ENCODE assay signal across 16 cellular contexts in genomic region chr2:171147081-171147480, GRCh38. TPM values are rescaled to one million over a fixed set of nuclear protein-coding genes. Genes with fewer than 3 reads are reported as not detected.
DNase-seq lines count a peak whose midpoint lies in the region; ATAC-seq and TF ChIP-seq lines count a peak whose summit lies in the region.
"Had no signal": no experiment of that assay in that cellular context is flagged by ENCODE, and none has a peak within 500 bp of the region (broad histone marks: within the 10 kb centered on the region; RNA-seq: fewer than 3 reads in every experiment).

No MANE protein-coding gene starts in this region.

- BruUV-seq in OCI-LY7 (replicated peaks; lab: Mats Ljungman, UMichigan), result no TSS peak

- peaks cover 100% of the 10 kb centered on the region for H3K79me2 ChIP-seq in OCI-LY7 (ENCODE audit: insufficient read depth, low read depth, low read length)

- H3K9me3 Mint-ChIP-seq in CD4-positive, CD25-positive, alpha-beta regulatory T cell, result no peaks in the 10 kb centered on the region
- no peaks in the 10 kb centered on the region for H3K9me3 Mint-ChIP-seq in natural killer cell
- H3K9me3 Mint-ChIP-seq: activated naive CD8-positive, alpha-beta T cell treated with anti-CD3 and anti-CD28 coated beads, Interleukin-2, amount 50 U/mL, for 24 hours had no signal

- no peak overlapping the region for H2AFZ ChIP-seq in OCI-LY7 (ENCODE audit: low read length)

- peaks cover 32% of the 10 kb centered on the region for H4K20me1 ChIP-seq in OCI-LY7 (ENCODE audit: insufficient read depth, low read length)

- H3K9me3 ChIP-seq in CD4-positive, CD25-positive, alpha-beta regulatory T cell (ENCODE audit: control insufficient read depth in 2 of 2, low read length in 2 of 2), result no peaks in the 10 kb centered on the region
- H3K9me3 ChIP-seq in OCI-LY7 (ENCODE audit: low read length), result no peaks in the 10 kb centered on the region; the same call in 1 of the 2 replicates
- H3K9me3 ChIP-seq in effector memory CD4-positive, alpha-beta T cell (ENCODE audit: control insufficient read depth, low read length), result no peaks in the 10 kb centered on the region

- H3K4me1 Mint-ChIP-seq in CD4-positive, CD25-positive, alpha-beta regulatory T cell, result peaks cover 55 to 90% (median 75%) of the 10 kb centered on the region in 4 donors
- H3K4me1 Mint-ChIP-seq in natural killer cell, result peaks cover 55 to 73% of the 10 kb centered on the region in 2 donors

- H3K36me3 ChIP-seq in CD4-positive, CD25-positive, alpha-beta regulatory T cell (ENCODE audit: control insufficient read depth, insufficient read depth, low read length), result no peaks in the 10 kb centered on the region
- peaks cover 55% of the 10 kb centered on the region for H3K36me3 ChIP-seq in OCI-LY7 (ENCODE audit: insufficient read depth, low read length)
- no peaks in the 10 kb centered on the region for H3K36me3 ChIP-seq in effector memory CD4-positive, alpha-beta T cell (ENCODE audit: control insufficient read depth, insufficient read depth, low read length)

- peak overlapping the region; percentile 33 for H3K4me2 ChIP-seq in OCI-LY7 (ENCODE audit: low read length)

- no peak for DNase-seq in CD4-positive, CD25-positive, alpha-beta regulatory T cell
- DNase-seq in OCI-LY7 (ENCODE audit: low spot score) (no peak), dermis blood vessel endothelial cell (peak; percentile 54), natural killer cell (no peak), NCI-H187 treated with DMSO at 0.1 percent for 48 hours (lab: John Stamatoyannopoulos, UW) (no peak), putamen (ENCODE audit: low spot score) (no peak)
- DNase-seq in central memory CD4-positive, alpha-beta T cell, result no peak
- DNase-seq in effector memory CD4-positive, alpha-beta T cell, result no peak
- DNase-seq: activated CD4-positive, alpha-beta T cell treated with anti-CD3 and anti-CD28 coated beads for 36 hours; activated naive CD8-positive, alpha-beta T cell treated with anti-CD3 and anti-CD28 coated beads, Interleukin-2, amount 50 U/mL, for 24 hours; DMS79; glutamatergic neuron; islet precursor cell; NCI-H1436 treated with DMSO at 0.1 percent for 48 hours; NCI-H345; SHP77 had no signal

- peak overlapping the region; percentile 48 for H3K4me3 ChIP-seq in CD4-positive, CD25-positive, alpha-beta regulatory T cell (ENCODE audit: low read depth, low read length)
- no peak overlapping the region for H3K4me3 ChIP-seq in OCI-LY7 (ENCODE audit: low read depth, low read length, poor library complexity, severe bottlenecking)
- H3K4me3 ChIP-seq in effector memory CD4-positive, alpha-beta T cell (ENCODE audit: insufficient read depth, low read depth, low read length, poor library complexity, severe bottlenecking), result no peak overlapping the region

- no peaks in the 10 kb centered on the region for H3K9me2 ChIP-seq in OCI-LY7 (ENCODE audit: insufficient read depth, low read length)

- CTCF ChIA-PET in OCI-LY7 (lab: Charles Lee; ENCODE audit: unreplicated experiment), result no interaction called here

- intact Hi-C loops in OCI-LY7 (cut with micrococcal nuclease; ENCODE audit: unreplicated experiment), result no loop called here
- intact Hi-C loops in natural killer cell (cut with micrococcal nuclease), result no loop called here

- H3K36me3 Mint-ChIP-seq in CD4-positive, CD25-positive, alpha-beta regulatory T cell, result no peaks in the 10 kb centered on the region
- H3K36me3 Mint-ChIP-seq in natural killer cell, result no peaks in the 10 kb centered on the region

- no peak overlapping the region for H3K27ac ChIP-seq in CD4-positive, CD25-positive, alpha-beta regulatory T cell (ENCODE audit: insufficient read depth, low read length, poor library complexity, severe bottlenecking)
- H3K27ac ChIP-seq in OCI-LY7 (ENCODE audit: low read depth, low read length, poor library complexity, severe bottlenecking), result peak overlapping the region; percentile 20
- no peak overlapping the region for H3K27ac ChIP-seq in effector memory CD4-positive, alpha-beta T cell (ENCODE audit: insufficient read depth, low read length, poor library complexity, severe bottlenecking)

- no peak for ATAC-seq in CD4-positive, CD25-positive, alpha-beta regulatory T cell (ENCODE audit: low read depth in 2 of 2)
- no peak for ATAC-seq in natural killer cell
- ATAC-seq: activated CD4-positive, alpha-beta T cell treated with anti-CD3 and anti-CD28 coated beads for 36 hours; activated naive CD8-positive, alpha-beta T cell treated with anti-CD3 and anti-CD28 coated beads, Interleukin-2, amount 50 U/mL, for 24 hours had no signal

- no peaks in the 10 kb centered on the region for H3K27me3 ChIP-seq in CD4-positive, CD25-positive, alpha-beta regulatory T cell (ENCODE audit: control insufficient read depth, insufficient read depth, low read length)
- H3K27me3 ChIP-seq in effector memory CD4-positive, alpha-beta T cell (replicated peaks; ENCODE audit: control insufficient read depth, insufficient read depth, low read length, poor library complexity, severe bottlenecking), result no peaks in the 10 kb centered on the region

- H3K4me3 Mint-ChIP-seq in CD4-positive, CD25-positive, alpha-beta regulatory T cell, result peak overlapping the region in 3 of 4 donors; percentile 8 to 17 (median 9)
- H3K4me3 Mint-ChIP-seq in natural killer cell, result no peak overlapping the region
- H3K4me3 Mint-ChIP-seq: activated CD4-positive, alpha-beta T cell treated with anti-CD3 and anti-CD28 coated beads for 36 hours; activated naive CD8-positive, alpha-beta T cell treated with anti-CD3 and anti-CD28 coated beads, Interleukin-2, amount 50 U/mL, for 24 hours had no signal

- H3K4me1 ChIP-seq in CD4-positive, CD25-positive, alpha-beta regulatory T cell (ENCODE audit: control insufficient read depth, insufficient read depth, low read length, poor library complexity, severe bottlenecking), result peaks cover 50% of the 10 kb centered on the region
- peaks cover 32% of the 10 kb centered on the region for H3K4me1 ChIP-seq in OCI-LY7 (ENCODE audit: insufficient read depth, low read length, poor library complexity, severe bottlenecking)
- peaks cover 12% of the 10 kb centered on the region for H3K4me1 ChIP-seq in effector memory CD4-positive, alpha-beta T cell (ENCODE audit: control insufficient read depth, insufficient read depth, low read length, poor library complexity, severe bottlenecking)

- POLR2A ChIA-PET in OCI-LY7 (lab: Charles Lee), result interaction anchor here (0.7 to 3.3 kb wide), 8 partner anchors 8 to 187 kb away, joined by 3 to 26 read pairs (median 4); no protein-coding TSS in a partner anchor

- no peaks in the 10 kb centered on the region for H3K27me3 Mint-ChIP-seq in CD4-positive, CD25-positive, alpha-beta regulatory T cell
- H3K27me3 Mint-ChIP-seq in natural killer cell (ENCODE audit: low read depth in 2 of 2), result no peaks in the 10 kb centered on the region
- H3K27me3 Mint-ChIP-seq: activated CD4-positive, alpha-beta T cell treated with anti-CD3 and anti-CD28 coated beads for 36 hours; activated naive CD8-positive, alpha-beta T cell treated with anti-CD3 and anti-CD28 coated beads, Interleukin-2, amount 50 U/mL, for 24 hours had no signal

- H3K27ac Mint-ChIP-seq in CD4-positive, CD25-positive, alpha-beta regulatory T cell, result peak overlapping the region; percentile 7 to 81 (median 44)
- peak overlapping the region; percentile 80 to 86 for H3K27ac Mint-ChIP-seq in natural killer cell
- H3K27ac Mint-ChIP-seq: activated naive CD8-positive, alpha-beta T cell treated with anti-CD3 and anti-CD28 coated beads, Interleukin-2, amount 50 U/mL, for 24 hours had no signal

- TF ChIP-seq CTCF in OCI-LY7 (conservative IDR thresholded peaks at IDR 0.05; ENCODE audit: low read length), result no peak
- TF ChIP-seq CTCF in natural killer cell (IDR thresholded peaks at IDR 0.05), result no peak

RNA-seq across cellular contexts. Expression of gene TLK1, which starts 13.6 kb away (rescaled TPM):
- total RNA-seq in CD4-positive, CD25-positive, alpha-beta regulatory T cell, result 179 TPM
- polyA plus RNA-seq in CD4-positive, CD25-positive, alpha-beta regulatory T cell, result 10 to 100 TPM; 33.9 to 69.2 (median 45.0) TPM
- total RNA-seq in OCI-LY7 (2014; rRNA removed; shearing (Covaris generic)), result 27.2 and 29.7 TPM in 2 replicates
- total RNA-seq in OCI-LY7 (2022), result 150 and 154 TPM in 2 replicates
- 15.1 and 45.1 TPM in 2 replicates for total RNA-seq in dermis blood vessel endothelial cell
- total RNA-seq in natural killer cell, result 100 to 1,000 TPM in 1 of 3 donors, 10 to 100 TPM in 2; 90.9 to 101 (median 91.2) TPM
